In genomic region chr16:70142739-70143138, GRCh38 we compare ENCODE assay signal across 1 cellular context. TPM values are rescaled to one million over a fixed set of nuclear protein-coding genes. Genes with fewer than 3 reads are reported as not detected.
"Had no signal": no experiment of that assay in that cellular context is flagged by ENCODE, and none has a peak within 500 bp of the region (broad histone marks: within the 10 kb centered on the region; RNA-seq: fewer than 3 reads in every experiment).

No MANE protein-coding gene starts in this region.

RNA-seq across cellular contexts. Expression of gene CLEC18C, which starts 30.8 kb away (rescaled TPM):
- total RNA-seq: G401 had no signal
